ENCODE assay signal across 12 cellular contexts in the genomic region with DNA sequence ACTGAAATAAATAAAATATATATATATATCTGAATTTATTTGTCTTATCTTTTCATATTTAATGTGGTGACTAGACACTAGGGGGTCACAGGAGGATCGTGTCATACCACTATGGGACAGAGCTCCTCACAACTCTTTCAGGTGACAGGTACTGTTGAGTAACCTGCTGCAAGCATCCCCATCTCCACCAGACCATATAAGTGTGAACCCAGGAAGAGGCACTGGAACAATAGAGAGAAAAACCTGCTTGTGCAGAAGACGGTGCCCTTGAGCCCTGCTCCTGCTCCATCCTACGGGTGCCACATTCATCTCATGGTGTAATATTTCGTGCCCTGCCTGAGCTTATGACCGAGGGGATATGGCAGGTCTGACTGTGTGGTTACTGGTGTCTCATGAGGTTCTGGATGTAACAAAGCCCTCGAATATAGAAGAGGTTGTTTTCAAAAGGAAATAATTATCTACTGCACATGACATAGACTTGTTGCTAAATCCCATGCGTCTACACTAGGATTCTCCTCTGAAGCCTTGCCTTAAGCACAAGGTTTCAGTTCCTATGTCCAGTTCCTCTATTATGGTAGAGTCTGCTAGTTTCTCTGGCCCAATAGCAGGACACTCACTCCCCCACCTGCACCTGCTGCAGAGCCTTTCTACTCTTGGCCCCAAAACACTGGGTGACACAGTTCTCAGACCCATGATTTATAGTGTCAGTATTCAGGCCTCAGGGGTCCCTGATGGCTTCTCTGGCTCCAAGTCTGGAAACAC.
A peak's percentile ranks its signal among the peaks of the same experiment; 100 is the strongest.
DNase-seq lines count a peak whose midpoint lies in the region; ATAC-seq and TF ChIP-seq lines count a peak whose summit lies in the region.
"Had no signal": no experiment of that assay in that cellular context is flagged by ENCODE, and none has a peak within 500 bp of the region (broad histone marks: within the 10 kb centered on the region; RNA-seq: fewer than 3 reads in every experiment).

No MANE protein-coding gene starts in this region.

- H3K9me3 Mint-ChIP-seq in CD14-positive monocyte (no peaks in the 10 kb centered on the region), IgD-negative memory B cell (no peaks in the 10 kb centered on the region)
- H3K9me3 Mint-ChIP-seq in dendritic cell treated with granulocyte-macrophage colony-stimulating factor and Interleukin-4, amounts not matched to agents 40 ng/mL and 50 ng/mL, for 4 days: no peaks in the 10 kb centered on the region

- peaks cover 53% of the 10 kb centered on the region for H3K4me1 Mint-ChIP-seq in CD14-positive monocyte
- peaks cover 50 to 54% (median 51%) of the 10 kb centered on the region in 3 donors for H3K4me1 Mint-ChIP-seq in IgD-negative memory B cell
- peaks cover 66% of the 10 kb centered on the region for H3K4me1 Mint-ChIP-seq in dendritic cell treated with granulocyte-macrophage colony-stimulating factor and Interleukin-4, amounts not matched to agents 40 ng/mL and 50 ng/mL, for 4 days (ENCODE audit: low read depth)

- intact Hi-C loops in CD14-positive monocyte (cut with micrococcal nuclease): loop anchor here in 1 of 2 donors (5.0 kb wide), 1 partner anchor 33 kb away; no protein-coding TSS in a partner anchor
- intact Hi-C loops in dendritic cell treated with granulocyte-macrophage colony-stimulating factor and Interleukin-4, amounts not matched to agents 40 ng/mL and 50 ng/mL, for 4 days (cut with micrococcal nuclease): loop anchor here (5.0 kb wide), 1 partner anchor 33 kb away; no protein-coding TSS in a partner anchor

- 0 out of 2 replicates have a peak, but pooled peaks cover 3% of the 10 kb centered on the region for H3K27me3 ChIP-seq in SJCRH30
- H3K27me3 ChIP-seq: breast epithelium had no signal

- TF ChIP-seq CTCF in CD14-positive monocyte (IDR thresholded peaks at IDR 0.05): no peak

- DNase-seq in CD14-positive monocyte (ENCODE audit: low spot score) (no peak), NCI-H128 (lab: John Stamatoyannopoulos, UW; ENCODE audit: unreplicated experiment) (no peak), GOT3 (lab: John Stamatoyannopoulos, UW) (no peak), SJCRH30 (no peak)
- DNase-seq: NCI-H2029 treated with DMSO at 0.1 percent for 48 hours had no signal

- no peaks in the 10 kb centered on the region for H3K36me3 ChIP-seq in SJCRH30
- H3K36me3 ChIP-seq: breast epithelium, thoracic aorta had no signal

- H3K27ac Mint-ChIP-seq in CD14-positive monocyte (peak overlapping the region; percentile 84 to 94 (median 91)), IgD-negative memory B cell (peak overlapping the region in 2 of 3 donors; percentile 13 to 18)
- H3K27ac Mint-ChIP-seq in dendritic cell treated with granulocyte-macrophage colony-stimulating factor and Interleukin-4, amounts not matched to agents 40 ng/mL and 50 ng/mL, for 4 days: peak overlapping the region; percentile 16

- H3K27me3 Mint-ChIP-seq in CD14-positive monocyte (ENCODE audit: low read depth in 3 of 3) (peaks cover under 1 to 4% (median 1%) of the 10 kb centered on the region in 3 donors), IgD-negative memory B cell (no peaks in the 10 kb centered on the region)
- H3K27me3 Mint-ChIP-seq in dendritic cell treated with granulocyte-macrophage colony-stimulating factor and Interleukin-4, amounts not matched to agents 40 ng/mL and 50 ng/mL, for 4 days: peaks cover 5% of the 10 kb centered on the region

- H3K36me3 Mint-ChIP-seq in CD14-positive monocyte (no peaks in the 10 kb centered on the region), IgD-negative memory B cell (no peaks in the 10 kb centered on the region)
- H3K36me3 Mint-ChIP-seq in dendritic cell treated with granulocyte-macrophage colony-stimulating factor and Interleukin-4, amounts not matched to agents 40 ng/mL and 50 ng/mL, for 4 days (ENCODE audit: low read depth): no peaks in the 10 kb centered on the region

- ATAC-seq in GM19324 (IDR thresholded peaks at IDR 0.05; ENCODE audit: low FRiP score, unreplicated experiment): peak; percentile 46
- ATAC-seq in GM19351 (IDR thresholded peaks at IDR 0.05; ENCODE audit: unreplicated experiment): no peak
- ATAC-seq: Panc1 had no signal

- no peak overlapping the region for H3K4me3 ChIP-seq in SJCRH30
- H3K4me3 ChIP-seq: breast epithelium, thoracic aorta had no signal

- H3K27ac ChIP-seq in SJCRH30: no peak overlapping the region
- H3K27ac ChIP-seq: breast epithelium, thoracic aorta had no signal

- no peaks in the 10 kb centered on the region for H3K9me3 ChIP-seq in SJCRH30 (replicated peaks)
- H3K9me3 ChIP-seq: breast epithelium, thoracic aorta had no signal

- H3K4me1 ChIP-seq in SJCRH30: no peaks in the 10 kb centered on the region
- H3K4me1 ChIP-seq: breast epithelium had no signal

- peak overlapping the region in 1 of 2 donors; percentile 65 for H3K4me3 Mint-ChIP-seq in CD14-positive monocyte
- H3K4me3 Mint-ChIP-seq in IgD-negative memory B cell: peak overlapping the region in 3 of 4 donors; percentile 11 to 47 (median 39)
- no peak overlapping the region for H3K4me3 Mint-ChIP-seq in dendritic cell treated with granulocyte-macrophage colony-stimulating factor and Interleukin-4, amounts not matched to agents 40 ng/mL and 50 ng/mL, for 4 days

Comparison
In these comparisons a context has a peak if more than half of its experiments do, and no peak if none do; other contexts are left out.
1. H3K27ac Mint-ChIP-seq: peak in every context shown above with its lines; median percentile 91 in CD14-positive monocyte; 16 in dendritic cell treated with granulocyte-macrophage colony-stimulating factor and Interleukin-4, amounts not matched to agents 40 ng/mL and 50 ng/mL, for 4 days; 16 in IgD-negative memory B cell.